In genomic region chr16:79601978-79602609, GRCh38 we compare ENCODE assay signal across 8 cellular contexts. TPM values are rescaled to one million over a fixed set of nuclear protein-coding genes. Genes with fewer than 3 reads are reported as not detected.
DNase-seq lines count a peak whose midpoint lies in the region; ATAC-seq and TF ChIP-seq lines count a peak whose summit lies in the region.

No MANE protein-coding gene starts in this region.

- no peak for TF ChIP-seq POLR2A in testis (IDR thresholded peaks at IDR 0.05)

- H3K4me1 ChIP-seq in Karpas-422 (ENCODE audit: low read length) (no peaks in the 10 kb centered on the region), SJSA1 (replicated peaks) (peaks cover 17% of the 10 kb centered on the region), osteoblast (ENCODE audit: insufficient read depth, low read length) (peaks cover 10% of the 10 kb centered on the region), testis (no peaks in the 10 kb centered on the region)

- H3K36me3 Mint-ChIP-seq in activated naive CD4-positive, alpha-beta T cell treated with anti-CD3 and anti-CD28 coated beads, Interleukin-2, amount 50 U/mL, for 72 hours = peaks cover 9 to 11% of the 10 kb centered on the region in 2 donors

- H3K9me3 ChIP-seq in Karpas-422 (ENCODE audit: low read length) (no peaks in the 10 kb centered on the region), SJSA1 (replicated peaks) (no peaks in the 10 kb centered on the region), osteoblast (ENCODE audit: low read depth, low read length) (no peaks in the 10 kb centered on the region), testis (no peaks in the 10 kb centered on the region)

- no peak overlapping the region for H3K9ac ChIP-seq in Karpas-422 (ENCODE audit: low read length)

- H3K27ac ChIP-seq in Karpas-422 (ENCODE audit: low read length) (no peak overlapping the region), SJSA1 (no peak overlapping the region), osteoblast (ENCODE audit: low read depth, low read length) (no peak overlapping the region), testis (peak overlapping the region; percentile 88 to 97)

- H3K79me2 ChIP-seq in Karpas-422 (ENCODE audit: low read length) (no peaks in the 10 kb centered on the region), osteoblast (ENCODE audit: insufficient read depth, low read length) (peaks cover 2% of the 10 kb centered on the region)

- WGBS in testis, 2 donors = 0 to 1% methylated on average over 15 of the region's 15 CpGs

- peak in 1 of 2 donors; percentile 9 for ATAC-seq in activated naive CD4-positive, alpha-beta T cell treated with anti-CD3 and anti-CD28 coated beads, Interleukin-2, amount 50 U/mL, for 72 hours
- ATAC-seq in Right ventricle myocardium inferior (peak; percentile 33), GM21526 (IDR thresholded peaks at IDR 0.05; ENCODE audit: low FRiP score, unreplicated experiment) (no peak)

- peak overlapping the region; percentile 44 to 69 for H3K27ac Mint-ChIP-seq in activated naive CD4-positive, alpha-beta T cell treated with anti-CD3 and anti-CD28 coated beads, Interleukin-2, amount 50 U/mL, for 72 hours

- H3K36me3 ChIP-seq in Karpas-422 (ENCODE audit: insufficient read depth, low read length) (no peaks in the 10 kb centered on the region), SJSA1 (no peaks in the 10 kb centered on the region; the same call in 1 of the 2 replicates), osteoblast (ENCODE audit: insufficient read depth, low read length) (no peaks in the 10 kb centered on the region), testis (ENCODE audit: low read depth, missing control alignments) (no peaks in the 10 kb centered on the region)

- H3K9me3 Mint-ChIP-seq in activated naive CD4-positive, alpha-beta T cell treated with anti-CD3 and anti-CD28 coated beads, Interleukin-2, amount 50 U/mL, for 72 hours = no peaks in the 10 kb centered on the region

- TF ChIP-seq CTCF in osteoblast (IDR thresholded peaks at IDR 0.05; ENCODE audit: extremely low read depth, low read depth, low read length) = peak; percentile 85
- TF ChIP-seq CTCF in testis (IDR thresholded peaks at IDR 0.05) = peak; percentile 73 to 89 (median 88)

- DNase-seq in DMS114 treated with DMSO at 0.1 percent for 48 hours (lab: John Stamatoyannopoulos, UW; ENCODE audit: unreplicated experiment) = peak; percentile 57
- peak; percentile 83 for DNase-seq in Karpas-422
- peak; percentile 67 to 85 for DNase-seq in SJSA1 (ENCODE audit: low read depth in 1 of 2, low spot score in 2 of 2)
- DNase-seq in activated naive CD4-positive, alpha-beta T cell treated with anti-CD3 and anti-CD28 coated beads, Interleukin-2, amount 50 U/mL, for 72 hours (ENCODE audit: low spot score in 2 of 2) = peak; percentile 62 to 83
- DNase-seq in Right ventricle myocardium inferior (ENCODE audit: missing footprints) = no peak
- peak; percentile 88 for DNase-seq in osteoblast (ENCODE audit: insufficient read length, low spot score, missing footprints)
- peak; percentile 91 for DNase-seq in testis

- no peaks in the 10 kb centered on the region for H3K9me2 ChIP-seq in Karpas-422 (replicated peaks; ENCODE audit: insufficient read depth, low read length)

- H2AFZ ChIP-seq in Karpas-422 (ENCODE audit: low read length) (no peak overlapping the region), osteoblast (ENCODE audit: low read length) (peak overlapping the region; percentile 84)

- H3K27me3 ChIP-seq in Karpas-422 (ENCODE audit: low read length) (no peaks in the 10 kb centered on the region), SJSA1 (replicated peaks) (no peaks in the 10 kb centered on the region), osteoblast (ENCODE audit: insufficient read depth, low read length) (peaks cover 11% of the 10 kb centered on the region), testis (no peaks in the 10 kb centered on the region)

- intact Hi-C loops in Right ventricle myocardium inferior (cut with DNase I) (loop anchor here (2.0 to 10.0 kb wide), 8 partner anchors 59 to 1099 kb away; no protein-coding TSS in a partner anchor), testis (cut with DNase I; ENCODE audit: low total_unique reads) (no loop called here)

- H3K4me3 ChIP-seq in Karpas-422 (ENCODE audit: low read length) (no peak overlapping the region), SJSA1 (peak overlapping the region; percentile 64), osteoblast (ENCODE audit: insufficient read depth, low read length) (peak overlapping the region; percentile 83), testis (peak overlapping the region; percentile 79 to 97)

- H4K20me1 ChIP-seq in Karpas-422 (ENCODE audit: insufficient read depth, low read depth, low read length) (no peaks in the 10 kb centered on the region), osteoblast (ENCODE audit: insufficient read depth, low read length) (no peaks in the 10 kb centered on the region)

- H3K4me2 ChIP-seq in Karpas-422 (ENCODE audit: low read depth, low read length, poor library complexity, severe bottlenecking) (no peak overlapping the region), osteoblast (ENCODE audit: insufficient read depth, low read length) (peak overlapping the region; percentile 96)

RNA-seq across cellular contexts. Expression of gene MAF, which starts 1.6 kb away (rescaled TPM):
- total RNA-seq in Karpas-422 (2014; rRNA removed; shearing (Covaris generic); ENCODE audit: low replicate concordance) = not detected in 2 replicates
- total RNA-seq in SJSA1 (2014; rRNA removed; shearing (Covaris generic)) = 12.8 and 13.8 TPM in 2 replicates
- 10 to 100 TPM; 21.8 to 26.1 TPM for total RNA-seq in activated naive CD4-positive, alpha-beta T cell treated with anti-CD3 and anti-CD28 coated beads, Interleukin-2, amount 50 U/mL, for 72 hours
- total RNA-seq in Right ventricle myocardium inferior = 19.6 TPM
- 31.8 and 40.2 TPM in 2 replicates for total RNA-seq in osteoblast
- 100 to 1,000 TPM in 1 of 2 donors, 10 to 100 TPM in 1; 84.6 to 112 TPM for total RNA-seq in testis
- 22.0 TPM for polyA plus RNA-seq in testis (ENCODE audit: insufficient read depth, low read depth, low replicate concordance)

Comparison
In these comparisons a context has a peak if more than half of its experiments do, and no peak if none do; other contexts are left out.
1. H3K27ac ChIP-seq: peak in testis (2 of 2); none in Karpas-422 (single experiment), SJSA1 (single experiment) and osteoblast (single experiment).
2. RNA of gene MAF, which starts 1.6 kb away (total RNA-seq): 84.6 to 112 TPM in testis, 31.8 to 40.2 TPM in osteoblast, 21.8 to 26.1 TPM in activated naive CD4-positive, alpha-beta T cell treated with anti-CD3 and anti-CD28 coated beads, Interleukin-2, amount 50 U/mL, for 72 hours, 19.6 TPM in Right ventricle myocardium inferior (single experiment) and 12.8 to 13.8 TPM in SJSA1; not detected in Karpas-422; every median in the first group is over 10 times any median in the second.